In genomic region chr1:209205039-209205438, GRCh38 we compare ENCODE assay signal across 1 cellular context.
TF ChIP-seq lines count a peak whose summit lies in the region.

No MANE protein-coding gene starts in this region.

TF ChIP-seq in GM23338, 12 proteins besides CTCF, POLR2A, EP300 and RAD21 (continued from another document):
- TF ChIP-seq REST (IDR thresholded peaks at IDR 0.05; ENCODE audit: unreplicated experiment) (no peak), ZNF114 (CRISPR knock-in tag; IDR thresholded peaks at IDR 0.05) (no peak), POLR2AphosphoS5 (IDR thresholded peaks at IDR 0.05; ENCODE audit: low read depth) (no peak), STAT1 (IDR thresholded peaks at IDR 0.05; ENCODE audit: unreplicated experiment) (no peak), CREB1 (CRISPR knock-in tag; IDR thresholded peaks at IDR 0.05; ENCODE audit: low read depth) (no peak), ETS1 (IDR thresholded peaks at IDR 0.05) (no peak)
- TF ChIP-seq, protein P1, sequence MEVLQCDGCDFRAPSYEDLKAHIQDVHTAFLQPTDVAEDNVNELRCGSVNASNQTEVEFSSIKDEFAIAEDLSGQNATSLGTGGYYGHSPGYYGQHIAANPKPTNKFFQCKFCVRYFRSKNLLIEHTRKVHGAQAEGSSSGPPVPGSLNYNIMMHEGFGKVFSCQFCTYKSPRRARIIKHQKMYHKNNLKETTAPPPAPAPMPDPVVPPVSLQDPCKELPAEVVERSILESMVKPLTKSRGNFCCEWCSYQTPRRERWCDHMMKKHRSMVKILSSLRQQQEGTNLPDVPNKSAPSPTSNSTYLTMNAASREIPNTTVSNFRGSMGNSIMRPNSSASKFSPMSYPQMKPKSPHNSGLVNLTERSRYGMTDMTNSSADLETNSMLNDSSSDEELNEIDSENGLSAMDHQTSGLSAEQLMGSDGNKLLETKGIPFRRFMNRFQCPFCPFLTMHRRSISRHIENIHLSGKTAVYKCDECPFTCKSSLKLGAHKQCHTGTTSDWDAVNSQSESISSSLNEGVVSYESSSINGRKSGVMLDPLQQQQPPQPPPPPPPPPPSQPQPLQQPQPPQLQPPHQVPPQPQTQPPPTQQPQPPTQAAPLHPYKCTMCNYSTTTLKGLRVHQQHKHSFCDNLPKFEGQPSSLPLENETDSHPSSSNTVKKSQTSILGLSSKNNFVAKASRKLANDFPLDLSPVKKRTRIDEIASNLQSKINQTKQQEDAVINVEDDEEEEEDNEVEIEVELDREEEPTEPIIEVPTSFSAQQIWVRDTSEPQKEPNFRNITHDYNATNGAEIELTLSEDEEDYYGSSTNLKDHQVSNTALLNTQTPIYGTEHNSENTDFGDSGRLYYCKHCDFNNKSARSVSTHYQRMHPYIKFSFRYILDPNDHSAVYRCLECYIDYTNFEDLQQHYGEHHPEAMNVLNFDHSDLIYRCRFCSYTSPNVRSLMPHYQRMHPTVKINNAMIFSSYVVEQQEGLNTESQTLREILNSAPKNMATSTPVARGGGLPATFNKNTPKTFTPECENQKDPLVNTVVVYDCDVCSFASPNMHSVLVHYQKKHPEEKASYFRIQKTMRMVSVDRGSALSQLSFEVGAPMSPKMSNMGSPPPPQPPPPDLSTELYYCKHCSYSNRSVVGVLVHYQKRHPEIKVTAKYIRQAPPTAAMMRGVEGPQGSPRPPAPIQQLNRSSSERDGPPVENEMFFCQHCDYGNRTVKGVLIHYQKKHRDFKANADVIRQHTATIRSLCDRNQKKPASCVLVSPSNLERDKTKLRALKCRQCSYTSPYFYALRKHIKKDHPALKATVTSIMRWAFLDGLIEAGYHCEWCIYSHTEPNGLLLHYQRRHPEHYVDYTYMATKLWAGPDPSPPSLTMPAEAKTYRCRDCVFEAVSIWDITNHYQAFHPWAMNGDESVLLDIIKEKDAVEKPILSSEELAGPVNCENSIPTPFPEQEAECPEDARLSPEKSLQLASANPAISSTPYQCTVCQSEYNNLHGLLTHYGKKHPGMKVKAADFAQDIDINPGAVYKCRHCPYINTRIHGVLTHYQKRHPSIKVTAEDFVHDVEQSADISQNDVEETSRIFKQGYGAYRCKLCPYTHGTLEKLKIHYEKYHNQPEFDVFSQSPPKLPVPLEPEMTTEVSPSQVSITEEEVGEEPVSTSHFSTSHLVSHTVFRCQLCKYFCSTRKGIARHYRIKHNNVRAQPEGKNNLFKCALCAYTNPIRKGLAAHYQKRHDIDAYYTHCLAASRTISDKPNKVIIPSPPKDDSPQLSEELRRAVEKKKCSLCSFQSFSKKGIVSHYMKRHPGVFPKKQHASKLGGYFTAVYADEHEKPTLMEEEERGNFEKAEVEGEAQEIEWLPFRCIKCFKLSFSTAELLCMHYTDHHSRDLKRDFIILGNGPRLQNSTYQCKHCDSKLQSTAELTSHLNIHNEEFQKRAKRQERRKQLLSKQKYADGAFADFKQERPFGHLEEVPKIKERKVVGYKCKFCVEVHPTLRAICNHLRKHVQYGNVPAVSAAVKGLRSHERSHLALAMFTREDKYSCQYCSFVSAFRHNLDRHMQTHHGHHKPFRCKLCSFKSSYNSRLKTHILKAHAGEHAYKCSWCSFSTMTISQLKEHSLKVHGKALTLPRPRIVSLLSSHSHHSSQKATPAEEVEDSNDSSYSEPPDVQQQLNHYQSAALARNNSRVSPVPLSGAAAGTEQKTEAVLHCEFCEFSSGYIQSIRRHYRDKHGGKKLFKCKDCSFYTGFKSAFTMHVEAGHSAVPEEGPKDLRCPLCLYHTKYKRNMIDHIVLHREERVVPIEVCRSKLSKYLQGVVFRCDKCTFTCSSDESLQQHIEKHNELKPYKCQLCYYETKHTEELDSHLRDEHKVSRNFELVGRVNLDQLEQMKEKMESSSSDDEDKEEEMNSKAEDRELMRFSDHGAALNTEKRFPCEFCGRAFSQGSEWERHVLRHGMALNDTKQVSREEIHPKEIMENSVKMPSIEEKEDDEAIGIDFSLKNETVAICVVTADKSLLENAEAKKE (CRISPR knock-in tag; IDR thresholded peaks at IDR 0.05) = no peak
